In the genomic region with DNA sequence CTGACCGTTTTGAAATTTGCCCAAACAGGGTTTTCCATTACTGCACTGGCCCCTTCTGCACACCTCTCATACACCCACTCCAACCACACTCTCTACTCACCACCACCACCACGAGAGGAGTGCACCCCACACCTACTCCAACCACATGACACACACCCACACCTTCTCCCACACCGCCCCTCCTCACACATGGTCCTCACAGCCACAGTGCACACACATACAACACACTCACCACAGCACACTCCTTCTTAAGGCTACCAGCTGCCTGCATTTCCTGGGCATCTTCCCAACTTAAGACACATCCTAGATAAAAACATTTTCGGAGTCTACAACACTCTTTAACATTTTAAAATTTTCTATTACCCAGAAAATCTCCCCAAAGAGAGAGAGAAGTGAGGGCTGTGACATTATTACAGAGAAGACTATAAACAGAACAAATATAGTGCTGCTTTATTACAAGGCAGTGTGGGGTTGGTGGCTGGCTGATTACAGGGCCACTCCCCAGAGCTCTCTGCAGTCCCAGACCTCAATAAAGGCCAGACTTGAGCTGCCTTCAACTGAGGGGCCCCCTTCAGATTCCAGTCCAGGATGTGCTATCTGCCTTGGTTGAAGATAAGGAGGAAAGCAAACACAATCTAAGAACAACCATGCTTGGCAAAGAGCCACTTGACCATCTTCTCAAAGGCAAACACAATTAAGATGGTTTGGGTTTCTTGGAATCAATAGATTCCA, we compare ENCODE assay signal across 12 cellular contexts. TPM values are rescaled to one million over a fixed set of nuclear protein-coding genes. Genes with fewer than 3 reads are reported as not detected.
DNase-seq lines count a peak whose midpoint lies in the region; ATAC-seq and TF ChIP-seq lines count a peak whose summit lies in the region.
"Had no signal": no experiment of that assay in that cellular context is flagged by ENCODE, and none has a peak within 500 bp of the region (broad histone marks: within the 10 kb centered on the region; RNA-seq: fewer than 3 reads in every experiment).

No MANE protein-coding gene starts in this region.

- peak overlapping the region; percentile 56 for H3K27ac ChIP-seq in cardiac muscle cell
- H3K27ac ChIP-seq in left ventricle myocardium inferior (replicated peaks): no peak overlapping the region
- peak overlapping the region; percentile 41 to 48 for H3K27ac ChIP-seq in left lung
- peak overlapping the region; percentile 76 to 87 (median 82) for H3K27ac ChIP-seq in transverse colon
- H3K27ac ChIP-seq in GM23338 (ENCODE audit: low read depth): no peak overlapping the region
- H3K27ac ChIP-seq: KMS-11 had no signal

- peak in 1 of 2 donors; percentile 80 for DNase-seq in cardiac muscle cell (ENCODE audit: low read depth in 1 of 2, low spot score in 1 of 2)
- no peak for DNase-seq in left ventricle myocardium inferior
- DNase-seq in activated T-helper 1 cell treated with anti-CD3 and anti-CD28 coated beads, Interleukin-12 subunit alpha, Interleukin-12 subunit beta, Interleukin-2, Interleukin-4 antibody, amounts not matched to agents 30 ng/mL and 10 ng/mL and 1 ng/mL, durations not matched to agents 14 hours and 24 hours and 36 hours (ENCODE audit: low spot score): no peak
- DNase-seq in left lung: no peak
- DNase-seq in transverse colon: peak; percentile 77
- no peak for DNase-seq in pons (ENCODE audit: low spot score)
- no peak for DNase-seq in GM23338 (ENCODE audit: low spot score)
- DNase-seq: NCI-H748 treated with DMSO at 0.1 percent for 48 hours had no signal

- no peak overlapping the region for H3K4me2 ChIP-seq in GM23338
- H3K4me2 ChIP-seq: KMS-11 had no signal

- H3F3A ChIP-seq in GM23338 (replicated peaks; ENCODE audit: low read depth): no peaks in the 10 kb centered on the region

- H3K9me3 ChIP-seq in cardiac muscle cell (ENCODE audit: low read depth): no peaks in the 10 kb centered on the region
- H3K9me3 ChIP-seq in left ventricle myocardium inferior (replicated peaks): no peaks in the 10 kb centered on the region
- no peaks in the 10 kb centered on the region for H3K9me3 ChIP-seq in left lung
- no peaks in the 10 kb centered on the region for H3K9me3 ChIP-seq in transverse colon

- no peaks in the 10 kb centered on the region for H3K36me3 ChIP-seq in cardiac muscle cell
- H3K36me3 ChIP-seq in left ventricle myocardium inferior: no peaks in the 10 kb centered on the region
- no peaks in the 10 kb centered on the region for H3K36me3 ChIP-seq in left lung
- no peaks in the 10 kb centered on the region for H3K36me3 ChIP-seq in transverse colon
- H3K36me3 ChIP-seq in GM23338 (ENCODE audit: insufficient read depth): no peaks in the 10 kb centered on the region

- H3K27me3 Mint-ChIP-seq in activated T-helper 1 cell treated with anti-CD3 and anti-CD28 coated beads, Interleukin-12 subunit alpha, Interleukin-12 subunit beta, Interleukin-2, Interleukin-4 antibody, amounts not matched to agents 30 ng/mL and 10 ng/mL and 1 ng/mL, durations not matched to agents 14 hours and 24 hours and 36 hours (ENCODE audit: insufficient read depth): no peaks in the 10 kb centered on the region
- H3K27me3 Mint-ChIP-seq in GM23338 (ENCODE audit: insufficient read depth, low read depth, poor library complexity): peaks cover 3% of the 10 kb centered on the region
- H3K27me3 Mint-ChIP-seq: CD4-positive, alpha-beta memory T cell had no signal

- H2AFZ ChIP-seq in GM23338: no peak overlapping the region

- no peak for TF ChIP-seq EP300 in transverse colon (IDR thresholded peaks at IDR 0.05; ENCODE audit: low read depth)

- H3K4me1 ChIP-seq in cardiac muscle cell (ENCODE audit: low read depth) (peaks cover 20% of the 10 kb centered on the region), left ventricle myocardium inferior (peaks cover 37% of the 10 kb centered on the region), left lung (peaks cover 16 to 24% of the 10 kb centered on the region in 2 donors), transverse colon (peaks cover 14 to 72% (median 57%) of the 10 kb centered on the region in 4 donors), GM23338 (ENCODE audit: insufficient read depth) (peaks cover 10% of the 10 kb centered on the region; the same call in 1 of the 2 replicates)

- no peaks in the 10 kb centered on the region for H3K27me3 ChIP-seq in cardiac muscle cell
- H3K27me3 ChIP-seq in left ventricle myocardium inferior (ENCODE audit: low read depth): no peaks in the 10 kb centered on the region
- H3K27me3 ChIP-seq in left lung: no peaks in the 10 kb centered on the region
- no peaks in the 10 kb centered on the region for H3K27me3 ChIP-seq in transverse colon
- no peaks in the 10 kb centered on the region for H3K27me3 ChIP-seq in GM23338 (ENCODE audit: insufficient read depth)
- H3K27me3 ChIP-seq: dorsolateral prefrontal cortex had no signal

- H3K9me3 Mint-ChIP-seq in activated T-helper 1 cell treated with anti-CD3 and anti-CD28 coated beads, Interleukin-12 subunit alpha, Interleukin-12 subunit beta, Interleukin-2, Interleukin-4 antibody, amounts not matched to agents 30 ng/mL and 10 ng/mL and 1 ng/mL, durations not matched to agents 14 hours and 24 hours and 36 hours: no peaks in the 10 kb centered on the region
- H3K9me3 Mint-ChIP-seq in GM23338: no peaks in the 10 kb centered on the region
- H3K9me3 Mint-ChIP-seq: CD4-positive, alpha-beta memory T cell had no signal

- peak overlapping the region; percentile 13 for H3K27ac Mint-ChIP-seq in activated T-helper 1 cell treated with anti-CD3 and anti-CD28 coated beads, Interleukin-12 subunit alpha, Interleukin-12 subunit beta, Interleukin-2, Interleukin-4 antibody, amounts not matched to agents 30 ng/mL and 10 ng/mL and 1 ng/mL, durations not matched to agents 14 hours and 24 hours and 36 hours
- no peak overlapping the region for H3K27ac Mint-ChIP-seq in GM23338

- in situ Hi-C loops in transverse colon (cut with MboI; ENCODE audit: low pct_ligation_motif_present in 1 of 4, low pct_unique_long_range_greater_than_20kb in 1 of 4, low sequenced_read_pairs in 3 of 4): loop anchor here in 2 of 4 donors (10.0 kb wide), 2 partner anchors 60 to 70 kb away; a partner anchor contains a TSS

- H3K4me1 Mint-ChIP-seq in activated T-helper 1 cell treated with anti-CD3 and anti-CD28 coated beads, Interleukin-12 subunit alpha, Interleukin-12 subunit beta, Interleukin-2, Interleukin-4 antibody, amounts not matched to agents 30 ng/mL and 10 ng/mL and 1 ng/mL, durations not matched to agents 14 hours and 24 hours and 36 hours (ENCODE audit: low read depth): peaks cover 18% of the 10 kb centered on the region
- H3K4me1 Mint-ChIP-seq in GM23338: peaks cover 20% of the 10 kb centered on the region; the same call in 2 of the 3 replicates

- H3K36me3 Mint-ChIP-seq in activated T-helper 1 cell treated with anti-CD3 and anti-CD28 coated beads, Interleukin-12 subunit alpha, Interleukin-12 subunit beta, Interleukin-2, Interleukin-4 antibody, amounts not matched to agents 30 ng/mL and 10 ng/mL and 1 ng/mL, durations not matched to agents 14 hours and 24 hours and 36 hours (ENCODE audit: low read depth): no peaks in the 10 kb centered on the region
- H3K36me3 Mint-ChIP-seq in GM23338 (ENCODE audit: low read depth): no peaks in the 10 kb centered on the region

- no peak for TF ChIP-seq CTCF in cardiac muscle cell (IDR thresholded peaks at IDR 0.05; ENCODE audit: low read depth, low read length)
- no peak for TF ChIP-seq CTCF in left ventricle myocardium inferior (IDR thresholded peaks at IDR 0.05; ENCODE audit: borderline replicate concordance)
- TF ChIP-seq CTCF in left lung (IDR thresholded peaks at IDR 0.05): no peak
- no peak for TF ChIP-seq CTCF in transverse colon (IDR thresholded peaks at IDR 0.05)
- no peak for TF ChIP-seq CTCF in GM23338 (conservative IDR thresholded peaks at IDR 0.05; ENCODE audit: low read depth in 2 of 2)

- no peak overlapping the region for H3K4me3 Mint-ChIP-seq in activated T-helper 1 cell treated with anti-CD3 and anti-CD28 coated beads, Interleukin-12 subunit alpha, Interleukin-12 subunit beta, Interleukin-2, Interleukin-4 antibody, amounts not matched to agents 30 ng/mL and 10 ng/mL and 1 ng/mL, durations not matched to agents 14 hours and 24 hours and 36 hours
- H3K4me3 Mint-ChIP-seq in GM23338: no peak overlapping the region

- H4K20me1 ChIP-seq in GM23338 (replicated peaks; ENCODE audit: insufficient read depth): peaks cover 6% of the 10 kb centered on the region; the same call in 1 of the 2 replicates

- intact Hi-C loops in left ventricle myocardium inferior (cut with micrococcal nuclease): loop anchor here (10.0 kb wide), 1 partner anchor 60 kb away; a partner anchor contains a TSS
- intact Hi-C loops in activated T-helper 1 cell treated with anti-CD3 and anti-CD28 coated beads, Interleukin-12 subunit alpha, Interleukin-12 subunit beta, Interleukin-2, Interleukin-4 antibody, amounts not matched to agents 30 ng/mL and 10 ng/mL and 1 ng/mL, durations not matched to agents 14 hours and 24 hours and 36 hours (cut with micrococcal nuclease): no loop called here
- intact Hi-C loops in left lung (cut with DNase I): loop anchor here in 1 of 2 donors (10.0 kb wide), 1 partner anchor 70 kb away; no protein-coding TSS in a partner anchor
- intact Hi-C loops in transverse colon (cut with DNase I; ENCODE audit: low total_unique reads): no loop called here

- 33 to 67% methylated on average over 1 to 4 of the region's 4 CpGs for WGBS in transverse colon (ENCODE audit: low coverage in 1 of 2), 2 donors

- no peaks in the 10 kb centered on the region for H3K79me2 ChIP-seq in GM23338 (replicated peaks; ENCODE audit: insufficient read depth)

- ATAC-seq in left lung: peak; percentile 6
- no peak for ATAC-seq in GM23338
- no peak for ATAC-seq in GM21390 (IDR thresholded peaks at IDR 0.05; ENCODE audit: unreplicated experiment)

- H3K4me3 ChIP-seq in cardiac muscle cell: no peak overlapping the region
- H3K4me3 ChIP-seq in left ventricle myocardium inferior: no peak overlapping the region
- no peak overlapping the region for H3K4me3 ChIP-seq in left lung
- H3K4me3 ChIP-seq in transverse colon: peak overlapping the region in 1 of 4 donors; percentile 15
- H3K4me3 ChIP-seq in GM23338: no peak overlapping the region
- H3K4me3 ChIP-seq: dorsolateral prefrontal cortex had no signal

- TF ChIP-seq POLR2A in transverse colon (IDR thresholded peaks at IDR 0.05): peak; percentile 41

- H3K9me2 ChIP-seq in GM23338 (ENCODE audit: insufficient read depth): no peaks in the 10 kb centered on the region

RNA-seq across cellular contexts. Expression of a gene that starts 36.1 kb away (rescaled TPM):
- total RNA-seq in cardiac muscle cell: 8.4 and 12.9 TPM in 2 replicates
- polyA plus RNA-seq in cardiac muscle cell: 7.7 and 9.4 TPM in 2 replicates
- total RNA-seq in left ventricle myocardium inferior: 6.4 TPM
- 18.1 and 20.7 TPM in 2 replicates for total RNA-seq in activated T-helper 1 cell treated with anti-CD3 and anti-CD28 coated beads, Interleukin-12 subunit alpha, Interleukin-12 subunit beta, Interleukin-2, Interleukin-4 antibody, amounts not matched to agents 30 ng/mL and 10 ng/mL and 1 ng/mL, durations not matched to agents 14 hours and 24 hours and 36 hours
- total RNA-seq in left lung: 10 to 100 TPM; 14.0 to 16.4 TPM
- total RNA-seq in transverse colon: 10 to 100 TPM; 50.5 to 90.2 (median 65.3) TPM
- total RNA-seq in GM23338 (2014; rRNA removed; shearing (Covaris generic)): 25.2 and 30.6 TPM in 2 replicates
- 16.5 and 19.6 TPM in 2 replicates for polyA plus RNA-seq in GM23338 (2016; fragmentation: Nextera tagmentation; extraction: Ambion mirVana)

RNA-seq across cellular contexts. Expression of a gene that starts 45.3 kb away (rescaled TPM):
- 0.09 TPM in 1 of 2 replicates, not detected in the other for total RNA-seq in cardiac muscle cell
- polyA plus RNA-seq in cardiac muscle cell: 0.11 TPM in 1 of 2 replicates, not detected in the other
- 0.58 TPM for total RNA-seq in left ventricle myocardium inferior
- total RNA-seq in activated T-helper 1 cell treated with anti-CD3 and anti-CD28 coated beads, Interleukin-12 subunit alpha, Interleukin-12 subunit beta, Interleukin-2, Interleukin-4 antibody, amounts not matched to agents 30 ng/mL and 10 ng/mL and 1 ng/mL, durations not matched to agents 14 hours and 24 hours and 36 hours: 1.8 and 1.9 TPM in 2 replicates
- 1 to 10 TPM; 3.8 to 4.4 TPM for total RNA-seq in left lung
- 10 to 100 TPM in 3 of 4 donors, 1 to 10 TPM in 1; 5.4 to 18.4 (median 15.7) TPM for total RNA-seq in transverse colon
- total RNA-seq in GM23338 (2014; rRNA removed; shearing (Covaris generic)): 0.73 TPM in 1 of 2 replicates, not detected in the other
- 0.10 and 0.26 TPM in 2 replicates for polyA plus RNA-seq in GM23338 (2016; fragmentation: Nextera tagmentation; extraction: Ambion mirVana)
- polyA plus RNA-seq: CD4-positive, alpha-beta memory T cell had no signal

RNA-seq across cellular contexts. Expression of a gene that starts 52.2 kb away (rescaled TPM):
- total RNA-seq in cardiac muscle cell (42.1 and 42.6 TPM in 2 replicates), left ventricle myocardium inferior (58.1 TPM), left lung (10 to 100 TPM; 59.0 to 68.2 TPM), transverse colon (100 to 1,000 TPM in 3 of 4 donors, 10 to 100 TPM in 1; 50.4 to 114 (median 106) TPM)
- polyA plus RNA-seq in cardiac muscle cell (70.2 and 81.9 TPM in 2 replicates), GM23338 (2016; fragmentation: Nextera tagmentation; extraction: Ambion mirVana) (17.4 and 18.0 TPM in 2 replicates)
- total RNA-seq in activated T-helper 1 cell treated with anti-CD3 and anti-CD28 coated beads, Interleukin-12 subunit alpha, Interleukin-12 subunit beta, Interleukin-2, Interleukin-4 antibody, amounts not matched to agents 30 ng/mL and 10 ng/mL and 1 ng/mL, durations not matched to agents 14 hours and 24 hours and 36 hours: 69.8 and 72.2 TPM in 2 replicates
- 18.2 and 22.8 TPM in 2 replicates for total RNA-seq in GM23338 (2014; rRNA removed; shearing (Covaris generic))

RNA-seq across cellular contexts. Expression of a gene that starts 53.5 kb away (rescaled TPM):
- total RNA-seq in cardiac muscle cell: 72.0 and 74.0 TPM in 2 replicates
- polyA plus RNA-seq in cardiac muscle cell: 77.6 and 101 TPM in 2 replicates
- 29.9 TPM for total RNA-seq in left ventricle myocardium inferior
- 58.4 and 61.5 TPM in 2 replicates for total RNA-seq in activated T-helper 1 cell treated with anti-CD3 and anti-CD28 coated beads, Interleukin-12 subunit alpha, Interleukin-12 subunit beta, Interleukin-2, Interleukin-4 antibody, amounts not matched to agents 30 ng/mL and 10 ng/mL and 1 ng/mL, durations not matched to agents 14 hours and 24 hours and 36 hours
- total RNA-seq in left lung: 10 to 100 TPM; 84.6 to 85.4 TPM
- total RNA-seq in transverse colon: 100 to 1,000 TPM in 2 of 4 donors, 10 to 100 TPM in 2; 37.8 to 226 (median 102) TPM
- 35.1 and 41.8 TPM in 2 replicates for total RNA-seq in GM23338 (2014; rRNA removed; shearing (Covaris generic))
- polyA plus RNA-seq in GM23338 (2016; fragmentation: Nextera tagmentation; extraction: Ambion mirVana): 12.7 and 13.2 TPM in 2 replicates

Comparison
In these comparisons a context has a peak if more than half of its experiments do, and no peak if none do; other contexts are left out.
1. H3K27ac ChIP-seq: peak in cardiac muscle cell (single experiment), left lung (2 of 2) and transverse colon (4 of 4); none in left ventricle myocardium inferior (single experiment) and GM23338 (single experiment).